In genomic region chr14:102509744-102510615, GRCh38 we compare ENCODE assay signal across 1 cellular context.
TF ChIP-seq lines count a peak whose summit lies in the region.

TSS of gene ANKRD9 (minus strand) at chr14:102509776. CDS start at chr14:102507889, 1,887 bp downstream.

TF ChIP-seq in HepG2, 621 proteins besides CTCF, POLR2A, EP300 and RAD21 (continued from another document and continues in another):
- TF ChIP-seq, protein P1, sequence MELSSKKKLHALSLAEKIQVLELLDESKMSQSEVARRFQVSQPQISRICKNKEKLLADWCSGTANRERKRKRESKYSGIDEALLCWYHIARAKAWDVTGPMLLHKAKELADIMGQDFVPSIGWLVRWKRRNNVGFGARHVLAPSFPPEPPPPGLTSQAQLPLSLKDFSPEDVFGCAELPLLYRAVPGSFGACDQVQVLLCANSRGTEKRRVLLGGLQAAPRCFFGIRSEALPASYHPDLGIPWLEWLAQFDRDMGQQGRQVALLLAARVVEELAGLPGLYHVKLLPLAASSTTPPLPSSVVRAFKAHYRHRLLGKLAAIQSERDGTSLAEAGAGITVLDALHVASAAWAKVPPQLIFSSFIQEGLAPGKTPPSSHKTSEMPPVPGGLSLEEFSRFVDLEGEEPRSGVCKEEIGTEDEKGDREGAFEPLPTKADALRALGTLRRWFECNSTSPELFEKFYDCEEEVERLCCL (CRISPR knock-in tag; IDR thresholded peaks at IDR 0.05; ENCODE audit: borderline replicate concordance) = no peak
- TF ChIP-seq MTA1 (CRISPR knock-in tag; IDR thresholded peaks at IDR 0.05; ENCODE audit: borderline replicate concordance) = 0 out of 2 replicates have a peak, but pooled peaks have one; percentile 34
- peak; percentile 20 to 54; a peak in 2 of 4 replicates for TF ChIP-seq NR2F1 (CRISPR knock-in tag; IDR thresholded peaks at IDR 0.05)
- TF ChIP-seq ZNF672 (CRISPR knock-in tag; IDR thresholded peaks at IDR 0.05) = no peak
- TF ChIP-seq HNRNPK (IDR thresholded peaks at IDR 0.05; ENCODE audit: low read depth, low read length, poor library complexity, severe bottlenecking) = peak; percentile 55
- TF ChIP-seq, protein P2, sequence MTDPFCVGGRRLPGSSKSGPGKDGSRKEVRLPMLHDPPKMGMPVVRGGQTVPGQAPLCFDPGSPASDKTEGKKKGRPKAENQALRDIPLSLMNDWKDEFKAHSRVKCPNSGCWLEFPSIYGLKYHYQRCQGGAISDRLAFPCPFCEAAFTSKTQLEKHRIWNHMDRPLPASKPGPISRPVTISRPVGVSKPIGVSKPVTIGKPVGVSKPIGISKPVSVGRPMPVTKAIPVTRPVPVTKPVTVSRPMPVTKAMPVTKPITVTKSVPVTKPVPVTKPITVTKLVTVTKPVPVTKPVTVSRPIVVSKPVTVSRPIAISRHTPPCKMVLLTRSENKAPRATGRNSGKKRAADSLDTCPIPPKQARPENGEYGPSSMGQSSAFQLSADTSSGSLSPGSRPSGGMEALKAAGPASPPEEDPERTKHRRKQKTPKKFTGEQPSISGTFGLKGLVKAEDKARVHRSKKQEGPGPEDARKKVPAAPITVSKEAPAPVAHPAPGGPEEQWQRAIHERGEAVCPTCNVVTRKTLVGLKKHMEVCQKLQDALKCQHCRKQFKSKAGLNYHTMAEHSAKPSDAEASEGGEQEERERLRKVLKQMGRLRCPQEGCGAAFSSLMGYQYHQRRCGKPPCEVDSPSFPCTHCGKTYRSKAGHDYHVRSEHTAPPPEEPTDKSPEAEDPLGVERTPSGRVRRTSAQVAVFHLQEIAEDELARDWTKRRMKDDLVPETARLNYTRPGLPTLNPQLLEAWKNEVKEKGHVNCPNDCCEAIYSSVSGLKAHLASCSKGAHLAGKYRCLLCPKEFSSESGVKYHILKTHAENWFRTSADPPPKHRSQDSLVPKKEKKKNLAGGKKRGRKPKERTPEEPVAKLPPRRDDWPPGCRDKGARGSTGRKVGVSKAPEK (CRISPR knock-in tag; IDR thresholded peaks at IDR 0.05; ENCODE audit: borderline replicate concordance) = no peak
- TF ChIP-seq, protein P3, sequence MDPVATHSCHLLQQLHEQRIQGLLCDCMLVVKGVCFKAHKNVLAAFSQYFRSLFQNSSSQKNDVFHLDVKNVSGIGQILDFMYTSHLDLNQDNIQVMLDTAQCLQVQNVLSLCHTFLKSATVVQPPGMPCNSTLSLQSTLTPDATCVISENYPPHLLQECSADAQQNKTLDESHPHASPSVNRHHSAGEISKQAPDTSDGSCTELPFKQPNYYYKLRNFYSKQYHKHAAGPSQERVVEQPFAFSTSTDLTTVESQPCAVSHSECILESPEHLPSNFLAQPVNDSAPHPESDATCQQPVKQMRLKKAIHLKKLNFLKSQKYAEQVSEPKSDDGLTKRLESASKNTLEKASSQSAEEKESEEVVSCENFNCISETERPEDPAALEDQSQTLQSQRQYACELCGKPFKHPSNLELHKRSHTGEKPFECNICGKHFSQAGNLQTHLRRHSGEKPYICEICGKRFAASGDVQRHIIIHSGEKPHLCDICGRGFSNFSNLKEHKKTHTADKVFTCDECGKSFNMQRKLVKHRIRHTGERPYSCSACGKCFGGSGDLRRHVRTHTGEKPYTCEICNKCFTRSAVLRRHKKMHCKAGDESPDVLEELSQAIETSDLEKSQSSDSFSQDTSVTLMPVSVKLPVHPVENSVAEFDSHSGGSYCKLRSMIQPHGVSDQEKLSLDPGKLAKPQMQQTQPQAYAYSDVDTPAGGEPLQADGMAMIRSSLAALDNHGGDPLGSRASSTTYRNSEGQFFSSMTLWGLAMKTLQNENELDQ (CRISPR knock-in tag; IDR thresholded peaks at IDR 0.05; ENCODE audit: borderline replicate concordance) = no peak
- TF ChIP-seq ZBTB10 (CRISPR knock-in tag; IDR thresholded peaks at IDR 0.05; ENCODE audit: borderline replicate concordance) = peak; percentile 54; the same call in 1 of the 2 replicates
- no peak for TF ChIP-seq CBX2 (IDR thresholded peaks at IDR 0.05; ENCODE audit: low read depth, low read length)
- TF ChIP-seq CBX2 (CRISPR knock-in tag; IDR thresholded peaks at IDR 0.05; ENCODE audit: low read depth) = no peak
- TF ChIP-seq NAIF1 (CRISPR knock-in tag; IDR thresholded peaks at IDR 0.05; ENCODE audit: borderline replicate concordance) = no peak
- peak; percentile 37 for TF ChIP-seq IKZF4 (CRISPR knock-in tag; IDR thresholded peaks at IDR 0.05; ENCODE audit: borderline replicate concordance, low read depth, not compliant biosample characterization)
- no peak for TF ChIP-seq NCOA5 (CRISPR knock-in tag; IDR thresholded peaks at IDR 0.05)
- TF ChIP-seq ZNF430 (CRISPR knock-in tag; IDR thresholded peaks at IDR 0.05) = peak; percentile 84
- TF ChIP-seq SP5 (CRISPR knock-in tag; IDR thresholded peaks at IDR 0.05; ENCODE audit: borderline replicate concordance, low read depth) = peak; percentile 60
- no peak for TF ChIP-seq ZNF234 (CRISPR knock-in tag; conservative IDR thresholded peaks at IDR 0.05)
- TF ChIP-seq, protein P4, sequence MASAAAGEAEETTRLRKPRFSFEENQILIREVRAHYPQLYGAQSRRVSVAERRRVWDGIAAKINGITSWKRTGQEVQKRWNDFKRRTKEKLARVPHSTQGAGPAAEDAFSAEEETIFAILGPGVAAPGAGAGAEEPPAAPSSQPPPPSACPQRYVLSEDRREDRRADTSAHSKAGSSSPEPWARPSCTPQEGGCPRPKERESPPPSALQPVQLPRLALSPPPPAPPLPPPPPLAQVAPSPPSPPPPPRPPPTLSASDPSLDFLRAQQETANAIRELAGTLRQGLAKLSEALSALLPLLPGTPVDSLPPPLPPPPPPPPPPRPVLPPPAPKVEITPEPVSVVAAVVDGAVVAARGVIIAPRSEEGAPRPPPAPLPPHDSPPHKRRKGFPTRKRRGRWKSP (CRISPR knock-in tag; IDR thresholded peaks at IDR 0.05) = peak; percentile 59; the same call in 1 of the 2 replicates
- 0 out of 2 replicates have a peak, but pooled peaks have one; percentile 12 for TF ChIP-seq HDAC2 (CRISPR knock-in tag; IDR thresholded peaks at IDR 0.05)
- no peak for TF ChIP-seq ZNF850 (CRISPR knock-in tag; conservative IDR thresholded peaks at IDR 0.05)
- peak; percentile 20 for TF ChIP-seq ZNF407 (CRISPR knock-in tag; IDR thresholded peaks at IDR 0.05; ENCODE audit: not compliant biosample characterization)
- TF ChIP-seq BCL3 (CRISPR knock-in tag; IDR thresholded peaks at IDR 0.05) = peak; percentile 69
- TF ChIP-seq HMG20B (CRISPR knock-in tag; conservative IDR thresholded peaks at IDR 0.05) = 0 out of 2 replicates have a peak, but pooled peaks have one; percentile 24
- peak; percentile 32; the same call in 1 of the 2 replicates for TF ChIP-seq ZNF274 (CRISPR knock-in tag; IDR thresholded peaks at IDR 0.05)
- TF ChIP-seq, protein P5, sequence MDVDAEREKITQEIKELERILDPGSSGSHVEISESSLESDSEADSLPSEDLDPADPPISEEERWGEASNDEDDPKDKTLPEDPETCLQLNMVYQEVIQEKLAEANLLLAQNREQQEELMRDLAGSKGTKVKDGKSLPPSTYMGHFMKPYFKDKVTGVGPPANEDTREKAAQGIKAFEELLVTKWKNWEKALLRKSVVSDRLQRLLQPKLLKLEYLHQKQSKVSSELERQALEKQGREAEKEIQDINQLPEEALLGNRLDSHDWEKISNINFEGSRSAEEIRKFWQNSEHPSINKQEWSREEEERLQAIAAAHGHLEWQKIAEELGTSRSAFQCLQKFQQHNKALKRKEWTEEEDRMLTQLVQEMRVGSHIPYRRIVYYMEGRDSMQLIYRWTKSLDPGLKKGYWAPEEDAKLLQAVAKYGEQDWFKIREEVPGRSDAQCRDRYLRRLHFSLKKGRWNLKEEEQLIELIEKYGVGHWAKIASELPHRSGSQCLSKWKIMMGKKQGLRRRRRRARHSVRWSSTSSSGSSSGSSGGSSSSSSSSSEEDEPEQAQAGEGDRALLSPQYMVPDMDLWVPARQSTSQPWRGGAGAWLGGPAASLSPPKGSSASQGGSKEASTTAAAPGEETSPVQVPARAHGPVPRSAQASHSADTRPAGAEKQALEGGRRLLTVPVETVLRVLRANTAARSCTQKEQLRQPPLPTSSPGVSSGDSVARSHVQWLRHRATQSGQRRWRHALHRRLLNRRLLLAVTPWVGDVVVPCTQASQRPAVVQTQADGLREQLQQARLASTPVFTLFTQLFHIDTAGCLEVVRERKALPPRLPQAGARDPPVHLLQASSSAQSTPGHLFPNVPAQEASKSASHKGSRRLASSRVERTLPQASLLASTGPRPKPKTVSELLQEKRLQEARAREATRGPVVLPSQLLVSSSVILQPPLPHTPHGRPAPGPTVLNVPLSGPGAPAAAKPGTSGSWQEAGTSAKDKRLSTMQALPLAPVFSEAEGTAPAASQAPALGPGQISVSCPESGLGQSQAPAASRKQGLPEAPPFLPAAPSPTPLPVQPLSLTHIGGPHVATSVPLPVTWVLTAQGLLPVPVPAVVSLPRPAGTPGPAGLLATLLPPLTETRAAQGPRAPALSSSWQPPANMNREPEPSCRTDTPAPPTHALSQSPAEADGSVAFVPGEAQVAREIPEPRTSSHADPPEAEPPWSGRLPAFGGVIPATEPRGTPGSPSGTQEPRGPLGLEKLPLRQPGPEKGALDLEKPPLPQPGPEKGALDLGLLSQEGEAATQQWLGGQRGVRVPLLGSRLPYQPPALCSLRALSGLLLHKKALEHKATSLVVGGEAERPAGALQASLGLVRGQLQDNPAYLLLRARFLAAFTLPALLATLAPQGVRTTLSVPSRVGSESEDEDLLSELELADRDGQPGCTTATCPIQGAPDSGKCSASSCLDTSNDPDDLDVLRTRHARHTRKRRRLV (CRISPR knock-in tag; IDR thresholded peaks at IDR 0.05) = no peak
- 0 out of 2 replicates have a peak, but pooled peaks have one; percentile 66 for TF ChIP-seq ZNF510 (CRISPR knock-in tag; IDR thresholded peaks at IDR 0.05; ENCODE audit: low read depth)
- TF ChIP-seq GLI4 (CRISPR knock-in tag; IDR thresholded peaks at IDR 0.05; ENCODE audit: borderline replicate concordance) = 0 out of 2 replicates have a peak, but pooled peaks have one; percentile 58
- TF ChIP-seq ZNF605 (CRISPR knock-in tag; IDR thresholded peaks at IDR 0.05) = peak; percentile 80
